ENCODE assay signal across 1 cellular context in genomic region chr11:129146196-129146595, GRCh38.
TF ChIP-seq lines count a peak whose summit lies in the region.

No MANE protein-coding gene starts in this region.

TF ChIP-seq in IMR-90, 13 proteins besides CTCF, POLR2A, EP300 and RAD21:
- TF ChIP-seq FOS (IDR thresholded peaks at IDR 0.05; ENCODE audit: low read depth, low read length) (no peak), BHLHE40 (IDR thresholded peaks at IDR 0.05; ENCODE audit: low read depth, low read length) (no peak)
